Comparison of ENCODE assay signal across 10 cellular contexts in genomic region chr17:66290097-66290722, GRCh38. TPM values are rescaled to one million over a fixed set of nuclear protein-coding genes. Genes with fewer than 3 reads are reported as not detected.
DNase-seq lines count a peak whose midpoint lies in the region; ATAC-seq, FAIRE-seq and TF ChIP-seq lines count a peak whose summit lies in the region.
"Had no signal": no experiment of that assay in that cellular context is flagged by ENCODE, and none has a peak within 500 bp of the region (broad histone marks: within the 10 kb centered on the region; RNA-seq: fewer than 3 reads in every experiment).

No MANE protein-coding gene starts in this region.

- H3K36me3 Mint-ChIP-seq in HFFc6 (ENCODE audit: low read depth), result no peaks in the 10 kb centered on the region; the same call in 1 of the 2 replicates
- peaks cover 2% of the 10 kb centered on the region for H3K36me3 Mint-ChIP-seq in activated CD8-positive, alpha-beta T cell treated with anti-CD3 and anti-CD28 coated beads, Interleukin-2, amount 10 ng/mL, durations not matched to agents 7 days and 5 days (ENCODE audit: low read depth)
- H3K36me3 Mint-ChIP-seq: brain, mesothelial cell of epicardium had no signal

- H3K4me2 ChIP-seq in HepG2 (ENCODE audit: low read depth, low read length), result no peak overlapping the region

- POLR2A ChIA-PET in activated CD8-positive, alpha-beta T cell treated with anti-CD3 and anti-CD28 coated beads, Interleukin-2, amount 10 ng/mL, durations not matched to agents 7 days and 5 days (lab: Charles Lee), result interaction anchor here (0.7 kb wide), 1 partner anchor 14 kb away, joined by 3 read pairs; no protein-coding TSS in a partner anchor
- POLR2A ChIA-PET in HepG2 (lab: Yijun Ruan, JAX), result interaction anchor here (0.7 kb wide), 1 partner anchor 46 kb away, joined by 3 read pairs; no protein-coding TSS in a partner anchor

- peak; percentile 67 for TF ChIP-seq RAD21 in HepG2 (CRISPR knock-in tag; IDR thresholded peaks at IDR 0.05)

- no peak for TF ChIP-seq POLR2A in HepG2 (IDR thresholded peaks at IDR 0.05; ENCODE audit: insufficient read depth in 1 of 2, low read depth in 2 of 2, low read length in 2 of 2)

- H3K4me3 ChIP-seq in HepG2 (replicated peaks in 1 of 3; ENCODE audit: insufficient read depth in 1 of 3, low read depth in 2 of 3, low read length in 3 of 3), result no peak overlapping the region

- TF ChIP-seq CTCF in HFFc6 (IDR thresholded peaks at IDR 0.05), result peak; percentile 29
- peak; percentile 70 for TF ChIP-seq CTCF in HepG2 (CRISPR knock-in tag; IDR thresholded peaks at IDR 0.05)

- no TSS peak for BruUV-seq in HepG2 (replicated peaks; lab: Mats Ljungman, UMichigan)

- intact Hi-C loops in HepG2 (cut with micrococcal nuclease; ENCODE audit: unreplicated experiment), result loop anchor here (1.0 kb wide), 1 partner anchor 136 kb away; no protein-coding TSS in a partner anchor

- H3K4me1 ChIP-seq in HepG2 (ENCODE audit: insufficient read depth, low read length), result peaks cover 23% of the 10 kb centered on the region

- CTCF ChIA-PET in activated CD8-positive, alpha-beta T cell treated with anti-CD3 and anti-CD28 coated beads, Interleukin-2, amount 10 ng/mL, durations not matched to agents 7 days and 5 days (lab: Charles Lee), result interaction anchor here (0.7 to 1.6 kb wide), 2 partner anchors 263 to 277 kb away, joined by 4 to 8 read pairs; no protein-coding TSS in a partner anchor
- CTCF ChIA-PET in HepG2 (lab: Yijun Ruan, JAX; ENCODE audit: low intra/inter-chr PET ratio, low total read pairs), result interaction anchor here (0.8 to 1.2 kb wide), 2 partner anchors 35 to 277 kb away, joined by 3 to 4 read pairs; no protein-coding TSS in a partner anchor

- no peaks in the 10 kb centered on the region for H3K4me1 Mint-ChIP-seq in HFFc6 (ENCODE audit: low read depth)
- H3K4me1 Mint-ChIP-seq in activated CD8-positive, alpha-beta T cell treated with anti-CD3 and anti-CD28 coated beads, Interleukin-2, amount 10 ng/mL, durations not matched to agents 7 days and 5 days (ENCODE audit: low read depth), result peaks cover 28% of the 10 kb centered on the region
- H3K4me1 Mint-ChIP-seq: brain, mesothelial cell of epicardium had no signal

- H3K9me3 ChIP-seq in HepG2 (ENCODE audit: low read length), result no peaks in the 10 kb centered on the region

- no peaks in the 10 kb centered on the region for H3K27me3 ChIP-seq in HepG2 (ENCODE audit: control insufficient read depth in 1 of 2, insufficient read depth in 2 of 2, low read length in 2 of 2)

- 0 out of 2 replicates have a peak, but pooled peaks cover 3% of the 10 kb centered on the region for H3K27me3 Mint-ChIP-seq in HFFc6 (ENCODE audit: insufficient read depth)
- no peaks in the 10 kb centered on the region for H3K27me3 Mint-ChIP-seq in activated CD8-positive, alpha-beta T cell treated with anti-CD3 and anti-CD28 coated beads, Interleukin-2, amount 10 ng/mL, durations not matched to agents 7 days and 5 days (ENCODE audit: low read depth)
- H3K27me3 Mint-ChIP-seq: brain had no signal

- peak; percentile 6 for DNase-seq in NCI-H1105 treated with DMSO at 0.1 percent for 48 hours (lab: John Stamatoyannopoulos, UW)
- no peak for DNase-seq in NCI-H1105 (lab: John Stamatoyannopoulos, UW)
- no peak for DNase-seq in HFFc6
- no peak for DNase-seq in activated CD8-positive, alpha-beta T cell treated with anti-CD3 and anti-CD28 coated beads, Interleukin-2, amount 10 ng/mL, durations not matched to agents 7 days and 5 days
- peak; percentile 53 for DNase-seq in HepG2 (ENCODE audit: low spot score)
- DNase-seq in NOMO-1 treated with dmso at 0.1 percent for 144 hours (lab: John Stamatoyannopoulos, UW; ENCODE audit: unreplicated experiment), result no peak
- DNase-seq in iPS-NIHi11 (ENCODE audit: low spot score), result no peak

- H3K4me3 Mint-ChIP-seq in HFFc6, result no peak overlapping the region
- H3K4me3 Mint-ChIP-seq in activated CD8-positive, alpha-beta T cell treated with anti-CD3 and anti-CD28 coated beads, Interleukin-2, amount 10 ng/mL, durations not matched to agents 7 days and 5 days, result no peak overlapping the region
- H3K4me3 Mint-ChIP-seq: brain, mesothelial cell of epicardium had no signal

- TF ChIP-seq EP300 in HepG2 (IDR thresholded peaks at IDR 0.05; ENCODE audit: low read depth in 2 of 2, low read length in 2 of 2), result no peak
- TF ChIP-seq EP300 in HepG2 (CRISPR knock-in tag; IDR thresholded peaks at IDR 0.05; ENCODE audit: borderline replicate concordance), result no peak

- H3K79me2 ChIP-seq in HepG2 (ENCODE audit: insufficient read depth, low read length), result no peaks in the 10 kb centered on the region

- no peak overlapping the region for H2AFZ ChIP-seq in HepG2 (ENCODE audit: low read length)

- in situ Hi-C loops in HepG2 (cut with HindIII; ENCODE audit: extremely low pct_ligation_motif_present, low pct_unique_long_range_greater_than_20kb), result no loop called here

- FAIRE-seq in HepG2 (lab: Jason Lieb, UNC), result no peak

- no peaks in the 10 kb centered on the region for H3K36me3 ChIP-seq in HepG2 (replicated peaks in 1 of 2; ENCODE audit: control insufficient read depth in 1 of 2, insufficient read depth in 2 of 2, low read length in 2 of 2)

- peak; percentile 65 for ATAC-seq in activated CD8-positive, alpha-beta T cell treated with anti-CD3 and anti-CD28 coated beads, Interleukin-2, amount 10 ng/mL, durations not matched to agents 7 days and 5 days
- ATAC-seq in HepG2 (peak; percentile 90), HG03469 (IDR thresholded peaks at IDR 0.05; ENCODE audit: unreplicated experiment) (no peak)

- no peak overlapping the region for H3K9ac ChIP-seq in HepG2 (ENCODE audit: insufficient read depth, low read depth, low read length)

- WGBS in HepG2 (ENCODE audit: low lambda C conversion rate), result 77% methylated on average over 4 of the region's 4 CpGs

- H3K27ac Mint-ChIP-seq in HFFc6, result no peak overlapping the region
- peak overlapping the region; percentile 23 for H3K27ac Mint-ChIP-seq in activated CD8-positive, alpha-beta T cell treated with anti-CD3 and anti-CD28 coated beads, Interleukin-2, amount 10 ng/mL, durations not matched to agents 7 days and 5 days
- H3K27ac Mint-ChIP-seq: brain, mesothelial cell of epicardium had no signal

- H3K27ac ChIP-seq in HepG2 (ENCODE audit: extremely low read length, insufficient read depth, low read length), result no peak overlapping the region

- no peaks in the 10 kb centered on the region for H3K9me3 Mint-ChIP-seq in HFFc6
- no peaks in the 10 kb centered on the region for H3K9me3 Mint-ChIP-seq in activated CD8-positive, alpha-beta T cell treated with anti-CD3 and anti-CD28 coated beads, Interleukin-2, amount 10 ng/mL, durations not matched to agents 7 days and 5 days (ENCODE audit: insufficient read depth)
- H3K9me3 Mint-ChIP-seq: mesothelial cell of epicardium had no signal

- no peaks in the 10 kb centered on the region for H4K20me1 ChIP-seq in HepG2 (ENCODE audit: insufficient read depth, low read length)

TF ChIP-seq in HepG2, 621 proteins besides CTCF, POLR2A, EP300 and RAD21:
- no peak for TF ChIP-seq MTF1 (CRISPR knock-in tag; IDR thresholded peaks at IDR 0.05)
- no peak for TF ChIP-seq PREB (CRISPR knock-in tag; IDR thresholded peaks at IDR 0.05)
- peak; percentile 60; the same call in 1 of the 2 replicates for TF ChIP-seq SMC3 (IDR thresholded peaks at IDR 0.05; ENCODE audit: low read length)
- TF ChIP-seq ZNF678 (CRISPR knock-in tag; IDR thresholded peaks at IDR 0.05), result no peak
- TF ChIP-seq GATAD2A (CRISPR knock-in tag; IDR thresholded peaks at IDR 0.05), result 0 out of 2 replicates have a peak, but pooled peaks have one; percentile 15
- TF ChIP-seq STAG1 (CRISPR knock-in tag; IDR thresholded peaks at IDR 0.05), result peak; percentile 85
- TF ChIP-seq WIZ (CRISPR knock-in tag; IDR thresholded peaks at IDR 0.05), result no peak

RNA-seq across cellular contexts. Expression of gene PRKCA, which starts 12.2 kb away (rescaled TPM):
- 100 to 1,000 TPM in 2 of 6 experiments, 10 to 100 TPM in 4; 81.2 to 106 (median 92.9) TPM for total RNA-seq in HFFc6 (2021; fragmentation: NEBNext Ultra II Directional; extraction: Animal tissue kit (Norgen Biotek cat#: 25700))
- total RNA-seq in activated CD8-positive, alpha-beta T cell treated with anti-CD3 and anti-CD28 coated beads, Interleukin-2, amount 10 ng/mL, durations not matched to agents 7 days and 5 days, result 10 to 100 TPM; 74.1 to 76.9 TPM
- total RNA-seq in HepG2 (2016; rRNA removed; fragmentation: Illumina TruSeq; extraction: Trizol), result 18.5 and 24.4 TPM in 2 replicates
- 6.7 and 7.1 TPM in 2 replicates for total RNA-seq in HepG2 (2016; cell fraction: cytosol; rRNA removed; fragmentation: Illumina TruSeq; extraction: Trizol; ENCODE audit: low read depth)
- 17.8 and 22.1 TPM in 2 replicates for total RNA-seq in HepG2 (2016; cell fraction: insoluble cytoplasmic fraction; rRNA removed; fragmentation: Illumina TruSeq; extraction: Trizol)
- total RNA-seq in HepG2 (2016; cell fraction: membrane; rRNA removed; fragmentation: Illumina TruSeq; extraction: Trizol), result 8.8 and 9.9 TPM in 2 replicates
- total RNA-seq in HepG2 (2016; cell fraction: nucleus; rRNA removed; fragmentation: Illumina TruSeq; extraction: Trizol), result 36.9 and 39.8 TPM in 2 replicates
- 20.1 and 21.5 TPM in 2 replicates for polyA plus RNA-seq in HepG2 (2011; rRNA removed)
- 13.2 and 17.7 TPM in 2 replicates for polyA plus RNA-seq in HepG2 (2011; cell fraction: cytosol; rRNA removed)
- 19.1 and 22.8 TPM in 2 replicates for polyA plus RNA-seq in HepG2 (2011; cell fraction: nucleus; rRNA removed)
- 14.6 and 15.5 TPM in 2 replicates for polyA plus RNA-seq in HepG2 (2012)
- 1.4 and 1.8 TPM in 2 replicates for polyA plus RNA-seq in HepG2 (2016; cell fraction: cytosol; fragmentation: Illumina TruSeq; extraction: Trizol; ENCODE audit: low read depth)
- 21.7 and 25.8 TPM in 2 replicates for polyA plus RNA-seq in HepG2 (2016; cell fraction: insoluble cytoplasmic fraction; fragmentation: Illumina TruSeq; extraction: Trizol; ENCODE audit: low read depth)
- polyA plus RNA-seq in HepG2 (2016; cell fraction: membrane; fragmentation: Illumina TruSeq; extraction: Trizol; ENCODE audit: low read depth), result 3.4 and 3.7 TPM in 2 replicates
- polyA plus RNA-seq in HepG2 (2016; cell fraction: nucleus; fragmentation: Illumina TruSeq; extraction: Trizol; ENCODE audit: insufficient read depth, low read depth), result 26.4 and 28.3 TPM in 2 replicates
- polyA minus RNA-seq in HepG2 (2011; rRNA and poly(A)+ RNA removed; ENCODE audit: low replicate concordance), result 19.6 and 43.9 TPM in 2 replicates
- 24.9 and 27.4 TPM in 2 replicates for polyA minus RNA-seq in HepG2 (2011; cell fraction: cytosol; rRNA and poly(A)+ RNA removed)
- 52.5 and 53.8 TPM in 2 replicates for polyA minus RNA-seq in HepG2 (2011; cell fraction: nucleus; rRNA and poly(A)+ RNA removed)

Comparison
In these comparisons a context has a peak if more than half of its experiments do, and no peak if none do; other contexts are left out.
1. DNase-seq: peak in NCI-H1105 treated with DMSO at 0.1 percent for 48 hours (single experiment) and HepG2 (single experiment); none in NCI-H1105 (single experiment), HFFc6 (single experiment), activated CD8-positive, alpha-beta T cell treated with anti-CD3 and anti-CD28 coated beads, Interleukin-2, amount 10 ng/mL, durations not matched to agents 7 days and 5 days (single experiment), NOMO-1 treated with dmso at 0.1 percent for 144 hours (single experiment) and iPS-NIHi11 (single experiment).